Comparison of ENCODE assay signal across 10 cellular contexts in the genomic region with DNA sequence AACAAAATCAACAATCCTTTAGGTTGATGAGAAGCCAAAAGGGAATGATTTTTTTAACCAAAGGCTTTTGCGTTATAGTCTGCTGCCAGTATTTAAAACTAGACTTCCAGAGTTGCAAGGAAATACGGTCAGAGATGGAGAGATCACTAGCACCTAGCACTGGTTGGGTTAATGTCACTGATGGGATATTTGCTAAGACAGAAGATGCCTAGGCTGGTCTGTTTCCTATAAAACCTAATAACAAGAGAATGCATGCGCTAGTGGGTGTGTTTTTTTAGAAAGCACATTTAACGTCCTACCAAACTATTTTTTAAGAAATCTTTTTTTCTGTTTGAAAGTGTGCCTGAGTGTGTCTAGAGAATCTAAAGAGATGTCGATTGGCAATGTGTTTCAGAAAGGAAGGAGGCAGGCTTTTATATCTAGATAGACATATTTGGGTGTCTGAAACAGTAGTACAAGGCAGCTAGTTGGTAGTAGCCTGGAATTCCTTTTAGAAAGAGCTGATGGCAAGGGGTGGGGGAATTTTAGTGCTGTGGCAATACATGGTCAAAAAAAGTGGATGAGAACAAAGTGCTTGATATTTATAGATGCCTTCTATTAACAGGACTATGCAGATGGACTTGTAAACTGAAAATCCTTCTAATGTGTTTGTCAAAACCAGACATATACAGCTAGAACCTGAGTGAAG. TPM values are rescaled to one million over a fixed set of nuclear protein-coding genes. Genes with fewer than 3 reads are reported as not detected.
DNase-seq lines count a peak whose midpoint lies in the region; ATAC-seq, FAIRE-seq and TF ChIP-seq lines count a peak whose summit lies in the region.
"Had no signal": no experiment of that assay in that cellular context is flagged by ENCODE, and none has a peak within 500 bp of the region (broad histone marks: within the 10 kb centered on the region; RNA-seq: fewer than 3 reads in every experiment).

No MANE protein-coding gene starts in this region.

- FAIRE-seq in bronchial epithelial cell (lab: Jason Lieb, UNC): no peak
- FAIRE-seq: urothelium cell line had no signal

- DNase-seq in H7 (no peak), bronchial epithelial cell (ENCODE audit: low read depth) (no peak), NCI-H510A treated with DMSO at 0.1 percent for 48 hours (lab: John Stamatoyannopoulos, UW) (no peak), mesenteric fat pad (ENCODE audit: low spot score) (no peak)
- DNase-seq: activated effector memory CD4-positive, alpha-beta T cell treated with anti-CD3 and anti-CD28 coated beads, Interleukin-2, amount 50 U/mL, for 16 hours had no signal

- H3K27me3 ChIP-seq in H7 (ENCODE audit: control insufficient read depth, insufficient read depth, low read length): no peaks in the 10 kb centered on the region
- H3K27me3 ChIP-seq in bronchial epithelial cell (ENCODE audit: control insufficient read depth, insufficient read depth, low read length): no peaks in the 10 kb centered on the region
- no peaks in the 10 kb centered on the region for H3K27me3 ChIP-seq in skeletal muscle satellite cell (ENCODE audit: control insufficient read depth, insufficient read depth, low read length)

- H3K36me3 ChIP-seq in H7 (replicated peaks; ENCODE audit: control insufficient read depth, insufficient read depth, low read length): peaks cover 6% of the 10 kb centered on the region; the same call in 1 of the 2 replicates
- H3K36me3 ChIP-seq in bronchial epithelial cell (ENCODE audit: control insufficient read depth, insufficient read depth, low read length): peaks cover 8% of the 10 kb centered on the region
- H3K36me3 ChIP-seq in skeletal muscle satellite cell (ENCODE audit: insufficient read depth, low read length): peaks cover 27% of the 10 kb centered on the region

- H3K4me3 ChIP-seq in H7 (ENCODE audit: insufficient read depth, low read depth, low read length): peak overlapping the region; percentile 48
- H3K4me3 ChIP-seq in bronchial epithelial cell (ENCODE audit: low read depth, low read length): peak overlapping the region; percentile 41
- peak overlapping the region; percentile 62 for H3K4me3 ChIP-seq in iPS-18c (ENCODE audit: insufficient read depth, low read depth, low read length)
- peak overlapping the region; percentile 78 for H3K4me3 ChIP-seq in skeletal muscle satellite cell (ENCODE audit: low read length)

- H3K4me2 ChIP-seq in skeletal muscle satellite cell (ENCODE audit: low read length): peak overlapping the region; percentile 88

- TF ChIP-seq CTCF in bronchial epithelial cell (IDR thresholded peaks at IDR 0.05; ENCODE audit: insufficient read depth, low read length, severe bottlenecking): no peak

- ATAC-seq in HG03139 (IDR thresholded peaks at IDR 0.05; ENCODE audit: unreplicated experiment) (no peak), HG02678 (IDR thresholded peaks at IDR 0.05; ENCODE audit: unreplicated experiment) (no peak)

- peak overlapping the region; percentile 91 for H3K9ac ChIP-seq in skeletal muscle satellite cell (ENCODE audit: low read depth, low read length)

- H3K4me1 ChIP-seq in skeletal muscle satellite cell (ENCODE audit: control insufficient read depth, insufficient read depth, low read length): peaks cover 36% of the 10 kb centered on the region

- H3K9me3 ChIP-seq in iPS-18c (ENCODE audit: control insufficient read depth, insufficient read depth, low read length): no peaks in the 10 kb centered on the region
- H3K9me3 ChIP-seq in skeletal muscle satellite cell (replicated peaks; ENCODE audit: low read length): no peaks in the 10 kb centered on the region

RNA-seq across cellular contexts. Expression of a gene that starts 0.9 kb away (rescaled TPM):
- total RNA-seq in H7 (2014; rRNA removed; shearing (Covaris generic)): 95.0 and 99.8 TPM in 2 replicates
- 71.3 and 102 TPM in 2 replicates for total RNA-seq in bronchial epithelial cell
- total RNA-seq in skeletal muscle satellite cell (2012; rRNA removed): 101 and 103 TPM in 2 replicates
- 227 TPM for total RNA-seq in mesenteric fat pad
